ENCODE assay signal across 11 cellular contexts in genomic region chr16:22003195-22003594, GRCh38. TPM values are rescaled to one million over a fixed set of nuclear protein-coding genes. Genes with fewer than 3 reads are reported as not detected.
"Had no signal": no experiment of that assay in that cellular context is flagged by ENCODE, and none has a peak within 500 bp of the region (broad histone marks: within the 10 kb centered on the region; RNA-seq: fewer than 3 reads in every experiment).

No MANE protein-coding gene starts in this region.

- H3K4me3 ChIP-seq: GM23248, GM23338, HAP-1 had no signal

- H3K27ac ChIP-seq: GM23248 had no signal

- ATAC-seq: GM23338, HCT116 had no signal

- H3K9me3 Mint-ChIP-seq: GM23338, H9, HFFc6 had no signal

- H3K4me3 Mint-ChIP-seq: GM23338, H9, HFFc6 had no signal

- H3K9me3 ChIP-seq: HAP-1 had no signal

- H3K4me2 ChIP-seq: GM23338 had no signal

- H3K27ac Mint-ChIP-seq: GM23338, H9, HFFc6 had no signal

- H2AFZ ChIP-seq: GM23248, GM23338 had no signal

- H3K9ac ChIP-seq: GM23248 had no signal

- DNase-seq: GM23248, GOT3, H7, H9, HCEC 1CT, HFFc6 had no signal

- H3K36me3 ChIP-seq: HAP-1 had no signal

RNA-seq across cellular contexts. Expression of gene PDZD9, which starts 2.3 kb away (rescaled TPM):
- total RNA-seq: GM23248, GM23338, H1, H4, H7, H9, HFFc6 had no signal
- polyA plus RNA-seq: GM23248, H1 had no signal
